ENCODE assay signal across 15 cellular contexts in the genomic region with DNA sequence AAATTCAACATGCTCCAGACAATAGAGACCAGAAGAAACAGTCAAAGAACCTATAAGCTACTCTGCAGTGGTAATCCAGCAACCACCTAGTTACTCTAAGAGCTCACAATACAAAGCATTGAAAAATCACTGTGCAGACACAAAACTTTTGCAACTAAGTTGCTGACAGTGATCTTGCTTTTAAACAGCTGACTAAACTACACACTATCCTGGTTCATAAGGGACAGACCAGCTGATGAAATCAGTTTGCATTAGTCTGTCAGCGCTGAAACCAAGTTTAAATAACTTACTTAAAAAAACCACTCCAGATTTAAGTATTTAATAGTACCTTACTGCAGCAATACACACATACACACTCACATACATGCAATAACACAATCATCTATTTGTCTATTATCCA. TPM values are rescaled to one million over a fixed set of nuclear protein-coding genes. Genes with fewer than 3 reads are reported as not detected.
DNase-seq lines count a peak whose midpoint lies in the region; ATAC-seq and TF ChIP-seq lines count a peak whose summit lies in the region.
"Had no signal": no experiment of that assay in that cellular context is flagged by ENCODE, and none has a peak within 500 bp of the region (broad histone marks: within the 10 kb centered on the region; RNA-seq: fewer than 3 reads in every experiment).

No MANE protein-coding gene starts in this region.

- peak overlapping the region in 1 of 2 donors; percentile 19 for H3K27ac Mint-ChIP-seq in T-cell
- H3K27ac Mint-ChIP-seq in glutamatergic neuron (ENCODE audit: unreplicated experiment) = no peak overlapping the region
- peak overlapping the region; percentile 28 for H3K27ac Mint-ChIP-seq in osteocyte (ENCODE audit: unreplicated experiment)
- H3K27ac Mint-ChIP-seq: activated naive CD8-positive, alpha-beta T cell treated with anti-CD3 and anti-CD28 coated beads, Interleukin-2, amount 10 ng/mL, durations not matched to agents 7 days and 5 days had no signal

- CTCF ChIA-PET in T-cell (lab: Charles Lee) = interaction anchor here in 1 of 2 donors (1.1 kb wide), 1 partner anchor 16 kb away, joined by 3 read pairs; no protein-coding TSS in a partner anchor

- peak overlapping the region; percentile 95; the same call in 1 of the 2 replicates for H3K4me2 ChIP-seq in BLaER1

- no peak overlapping the region for H3K9ac ChIP-seq in BLaER1

- H3K9me3 ChIP-seq in BLaER1 (no peaks in the 10 kb centered on the region), Peyer's patch (no peaks in the 10 kb centered on the region)

- H3K4me3 Mint-ChIP-seq in T-cell (peak overlapping the region in 2 of 3 donors; percentile 18 to 89), glutamatergic neuron (ENCODE audit: unreplicated experiment) (peak overlapping the region; percentile 55), osteocyte (ENCODE audit: unreplicated experiment) (no peak overlapping the region)
- H3K4me3 Mint-ChIP-seq: activated naive CD8-positive, alpha-beta T cell treated with anti-CD3 and anti-CD28 coated beads, Interleukin-2, amount 10 ng/mL, durations not matched to agents 7 days and 5 days had no signal

- H3K4me1 Mint-ChIP-seq in T-cell (peaks cover 67 to 69% (median 68%) of the 10 kb centered on the region in 3 donors), glutamatergic neuron (ENCODE audit: low read depth, unreplicated experiment) (peaks cover 41% of the 10 kb centered on the region), osteocyte (ENCODE audit: unreplicated experiment) (peaks cover 44% of the 10 kb centered on the region)

- TF ChIP-seq POLR2A in Peyer's patch (IDR thresholded peaks at IDR 0.05) = no peak

- ATAC-seq in T-cell (replicated peaks in 1 of 4) = no peak
- ATAC-seq: left colon had no signal

- H4K20me1 ChIP-seq in BLaER1 = peaks cover 91% of the 10 kb centered on the region

- H3K4me3 ChIP-seq in BLaER1 = no peak overlapping the region
- H3K4me3 ChIP-seq in Peyer's patch = no peak overlapping the region

- no peaks in the 10 kb centered on the region for H3K27me3 Mint-ChIP-seq in T-cell
- peaks cover 9% of the 10 kb centered on the region for H3K27me3 Mint-ChIP-seq in glutamatergic neuron (ENCODE audit: unreplicated experiment)
- H3K27me3 Mint-ChIP-seq in osteocyte (ENCODE audit: unreplicated experiment) = no peaks in the 10 kb centered on the region
- H3K27me3 Mint-ChIP-seq: activated naive CD8-positive, alpha-beta T cell treated with anti-CD3 and anti-CD28 coated beads, Interleukin-2, amount 10 ng/mL, durations not matched to agents 7 days and 5 days had no signal

- H3K36me3 ChIP-seq in BLaER1 (peaks cover 55% of the 10 kb centered on the region), Peyer's patch (peaks cover 0 to 32% (median 0%) of the 10 kb centered on the region in 3 donors)

- no peak for TF ChIP-seq CTCF in glutamatergic neuron (IDR thresholded peaks at IDR 0.05; ENCODE audit: partially characterized antibody, unreplicated experiment)
- no peak for TF ChIP-seq CTCF in osteocyte (IDR thresholded peaks at IDR 0.05)
- no peak for TF ChIP-seq CTCF in Peyer's patch (IDR thresholded peaks at IDR 0.05)

- H3K4me1 ChIP-seq in BLaER1 (peaks cover 52% of the 10 kb centered on the region), Peyer's patch (peaks cover 0 to 46% (median 7%) of the 10 kb centered on the region in 4 donors)

- no peak overlapping the region for H3K27ac ChIP-seq in BLaER1
- no peak overlapping the region for H3K27ac ChIP-seq in Peyer's patch

- POLR2A ChIA-PET in T-cell (lab: Charles Lee) = interaction anchor here in 1 of 2 donors (1.1 kb wide), 1 partner anchor 9 kb away, joined by 4 read pairs; no protein-coding TSS in a partner anchor

- intact Hi-C loops in posterior vena cava (cut with DNase I) = no loop called here

- no peaks in the 10 kb centered on the region for H3K27me3 ChIP-seq in BLaER1
- no peaks in the 10 kb centered on the region for H3K27me3 ChIP-seq in Peyer's patch

- DNase-seq in T-cell (no peak), glutamatergic neuron (no peak), osteocyte (ENCODE audit: extremely low spot score, unreplicated experiment) (no peak), NOMO-1 treated with DMSO at 0.1 percent for 48 hours (lab: John Stamatoyannopoulos, UW; ENCODE audit: unreplicated experiment) (no peak), Peyer's patch (no peak), posterior vena cava (ENCODE audit: low spot score) (no peak)
- DNase-seq in effector CD8-positive, alpha-beta T cell (lab: John Stamatoyannopoulos, UW) = no peak
- DNase-seq: activated CD4-positive, alpha-beta T cell treated with anti-CD3 and anti-CD28 coated beads, Interleukin-2, amount 50 U/mL, for 48 hours; activated naive CD8-positive, alpha-beta T cell treated with anti-CD3 and anti-CD28 coated beads, Interleukin-2, amount 10 ng/mL, durations not matched to agents 7 days and 5 days; activated T-cell treated with anti-CD3 and anti-CD28 coated beads, Interleukin-2, amount 50 U/mL, for 48 hours; left colon; NCI-H82; RPMI8226; stimulated activated naive CD4-positive, alpha-beta T cell treated with Interleukin-2 at 50 U/mL for 16 hours had no signal

- H3K9me3 Mint-ChIP-seq in T-cell = no peaks in the 10 kb centered on the region
- H3K9me3 Mint-ChIP-seq in glutamatergic neuron (ENCODE audit: unreplicated experiment) = peaks cover 6% of the 10 kb centered on the region
- no peaks in the 10 kb centered on the region for H3K9me3 Mint-ChIP-seq in osteocyte (ENCODE audit: unreplicated experiment)
- H3K9me3 Mint-ChIP-seq: activated naive CD8-positive, alpha-beta T cell treated with anti-CD3 and anti-CD28 coated beads, Interleukin-2, amount 10 ng/mL, durations not matched to agents 7 days and 5 days had no signal

- H3K36me3 Mint-ChIP-seq in T-cell (peaks cover 31% of the 10 kb centered on the region), glutamatergic neuron (ENCODE audit: unreplicated experiment) (no peaks in the 10 kb centered on the region), osteocyte (ENCODE audit: unreplicated experiment) (peaks cover 36% of the 10 kb centered on the region)

RNA-seq across cellular contexts. Expression of a gene that starts 4.6 kb away (rescaled TPM):
- 10 to 100 TPM; 43.1 to 68.1 (median 63.8) TPM for total RNA-seq in T-cell
- 88.3 TPM for total RNA-seq in glutamatergic neuron (ENCODE audit: unreplicated experiment)
- total RNA-seq in osteocyte = 50.6 and 50.8 TPM in 2 replicates
- 10 to 100 TPM; 29.7 to 49.3 (median 39.5) TPM for total RNA-seq in Peyer's patch
- 10 to 100 TPM; 56.1 to 61.8 TPM for total RNA-seq in posterior vena cava

RNA-seq across cellular contexts. Expression of a gene that starts 23.6 kb away (rescaled TPM):
- total RNA-seq in T-cell (100 to 1,000 TPM; 112 to 266 (median 261) TPM), glutamatergic neuron (ENCODE audit: unreplicated experiment) (227 TPM), osteocyte (158 and 161 TPM in 2 replicates), Peyer's patch (100 to 1,000 TPM; 121 to 336 (median 155) TPM), posterior vena cava (100 to 1,000 TPM; 120 to 152 TPM)

RNA-seq across cellular contexts. Expression of a gene that starts 28.2 kb away (rescaled TPM):
- total RNA-seq in T-cell (1 to 10 TPM in 1 of 5 donors, under 1 TPM in 3, not detected in 1; 0.33 to 1.4 (median 0.74) TPM), glutamatergic neuron (ENCODE audit: unreplicated experiment) (22.9 TPM), osteocyte (34.7 and 38.4 TPM in 2 replicates), Peyer's patch (10 to 100 TPM; 10.2 to 45.4 (median 19.2) TPM), posterior vena cava (10 to 100 TPM; 42.3 to 43.6 TPM)
